Comparison of ENCODE assay signal across 30 cellular contexts in genomic region chr1:200379940-200380588, GRCh38. TPM values are rescaled to one million over a fixed set of nuclear protein-coding genes. Genes with fewer than 3 reads are reported as not detected.
DNase-seq lines count a peak whose midpoint lies in the region; ATAC-seq, FAIRE-seq and TF ChIP-seq lines count a peak whose summit lies in the region.
"Had no signal": no experiment of that assay in that cellular context is flagged by ENCODE, and none has a peak within 500 bp of the region (broad histone marks: within the 10 kb centered on the region; RNA-seq: fewer than 3 reads in every experiment).

No MANE protein-coding gene starts in this region.

- intact Hi-C loops in right lobe of liver (cut with DNase I), result no loop called here

- H3K9me3 Mint-ChIP-seq in astrocyte (ENCODE audit: unreplicated experiment), result no peaks in the 10 kb centered on the region
- H3K9me3 Mint-ChIP-seq in activated T-cell treated with anti-CD3 and anti-CD28 coated beads, Interleukin-2, amount 50 U/mL, for 72 hours, result peaks cover 0 to 1% of the 10 kb centered on the region in 2 donors
- H3K9me3 Mint-ChIP-seq: activated CD4-positive, alpha-beta memory T cell treated with anti-CD3 and anti-CD28 coated beads, Interleukin-2, amount 10 ng/mL, durations not matched to agents 7 days and 5 days; activated T-helper 17 cell treated with anti-CD3 and anti-CD28 coated beads, Interleukin-2, amount 50 U/mL, for 72 hours; IgD-negative memory B cell had no signal

- no peak for TF ChIP-seq POLR2A in right lobe of liver (IDR thresholded peaks at IDR 0.05)

- H3K4me3 Mint-ChIP-seq in astrocyte (ENCODE audit: unreplicated experiment), result no peak overlapping the region
- no peak overlapping the region for H3K4me3 Mint-ChIP-seq in activated T-cell treated with anti-CD3 and anti-CD28 coated beads, Interleukin-2, amount 50 U/mL, for 72 hours
- H3K4me3 Mint-ChIP-seq: activated CD4-positive, alpha-beta memory T cell treated with anti-CD3 and anti-CD28 coated beads, Interleukin-2, amount 10 ng/mL, durations not matched to agents 7 days and 5 days; activated T-helper 17 cell treated with anti-CD3 and anti-CD28 coated beads, Interleukin-2, amount 50 U/mL, for 72 hours; CD4-positive, alpha-beta memory T cell had no signal

- TF ChIP-seq CTCF in OCI-LY3 (IDR thresholded peaks at IDR 0.05; ENCODE audit: low read depth, low read length), result no peak
- no peak for TF ChIP-seq CTCF in astrocyte (IDR thresholded peaks at IDR 0.05; ENCODE audit: insufficient read depth, low read depth, low read length)
- no peak for TF ChIP-seq CTCF in right lobe of liver (IDR thresholded peaks at IDR 0.05)

- peaks cover 29% of the 10 kb centered on the region for H3K4me1 Mint-ChIP-seq in astrocyte (ENCODE audit: low read depth, unreplicated experiment)
- peaks cover 14% of the 10 kb centered on the region for H3K4me1 Mint-ChIP-seq in activated T-cell treated with anti-CD3 and anti-CD28 coated beads, Interleukin-2, amount 50 U/mL, for 72 hours (ENCODE audit: low read depth)
- H3K4me1 Mint-ChIP-seq: activated T-helper 17 cell treated with anti-CD3 and anti-CD28 coated beads, Interleukin-2, amount 50 U/mL, for 72 hours; CD4-positive, alpha-beta memory T cell had no signal

- H3K4me2 ChIP-seq in OCI-LY3 (ENCODE audit: low read length), result peak overlapping the region; percentile 25
- peak overlapping the region; percentile 65 for H3K4me2 ChIP-seq in astrocyte (ENCODE audit: low read length)

- H3K27me3 ChIP-seq in ACC112 (ENCODE audit: insufficient read depth, low read length), result no peaks in the 10 kb centered on the region
- H3K27me3 ChIP-seq in OCI-LY3 (ENCODE audit: low read depth, low read length), result no peaks in the 10 kb centered on the region
- H3K27me3 ChIP-seq in astrocyte (ENCODE audit: insufficient read depth, low read length), result no peaks in the 10 kb centered on the region
- H3K27me3 ChIP-seq in right lobe of liver, result no peaks in the 10 kb centered on the region
- H3K27me3 ChIP-seq: gastroesophageal sphincter, hepatocyte, MG63 had no signal

- peak; percentile 70 to 89 (median 83) for ATAC-seq in right lobe of liver
- no peak for ATAC-seq in activated T-cell treated with anti-CD3 and anti-CD28 coated beads, Interleukin-2, amount 50 U/mL, for 72 hours (replicated peaks in 1 of 2)
- ATAC-seq: gastroesophageal sphincter, left colon, sciatic nerve had no signal

- H3K4me1 ChIP-seq in ACC112 (ENCODE audit: control insufficient read depth, insufficient read depth, low read length, unreplicated experiment) (peaks cover 29% of the 10 kb centered on the region), OCI-LY3 (ENCODE audit: low read length) (peaks cover 57% of the 10 kb centered on the region), astrocyte (ENCODE audit: insufficient read depth, low read length) (peaks cover 28% of the 10 kb centered on the region), right lobe of liver (peaks cover 0 to 21% (median 5%) of the 10 kb centered on the region in 4 donors)

- H3K9ac ChIP-seq in OCI-LY3 (ENCODE audit: low read length) (no peak overlapping the region), astrocyte (ENCODE audit: low read length) (no peak overlapping the region)

- FAIRE-seq in astrocyte (lab: Jason Lieb, UNC), result no peak
- FAIRE-seq: A204.1, GM12892 had no signal

- peak overlapping the region; percentile 51 for H2AFZ ChIP-seq in ACC112 (ENCODE audit: low read length, unreplicated experiment)
- H2AFZ ChIP-seq in OCI-LY3 (ENCODE audit: low read depth, low read length), result no peak overlapping the region
- no peak overlapping the region for H2AFZ ChIP-seq in astrocyte (ENCODE audit: low read depth, low read length)
- H2AFZ ChIP-seq: hepatocyte had no signal

- peak overlapping the region; percentile 84 for H3K27ac ChIP-seq in ACC112 (ENCODE audit: low read depth, low read length)
- H3K27ac ChIP-seq in OCI-LY3 (ENCODE audit: low read length), result no peak overlapping the region
- peak overlapping the region; percentile 51 for H3K27ac ChIP-seq in astrocyte (ENCODE audit: low read depth, low read length)
- H3K27ac ChIP-seq in right lobe of liver, result peak overlapping the region; percentile 51 to 70 (median 51)
- H3K27ac ChIP-seq: gastroesophageal sphincter had no signal

- H3K9me3 ChIP-seq in OCI-LY3 (ENCODE audit: insufficient read depth, low read length) (peaks cover 7% of the 10 kb centered on the region; the same call in 1 of the 2 replicates), astrocyte (ENCODE audit: insufficient read depth, low read depth, low read length) (no peaks in the 10 kb centered on the region), right lobe of liver (no peaks in the 10 kb centered on the region)
- H3K9me3 ChIP-seq: gastroesophageal sphincter, MG63 had no signal

- H3K36me3 ChIP-seq in ACC112 (ENCODE audit: insufficient read depth, low read length) (no peaks in the 10 kb centered on the region), OCI-LY3 (replicated peaks; ENCODE audit: low read depth, low read length) (peaks cover 10% of the 10 kb centered on the region), astrocyte (ENCODE audit: insufficient read depth, low read length) (no peaks in the 10 kb centered on the region), right lobe of liver (no peaks in the 10 kb centered on the region)
- H3K36me3 ChIP-seq: gastroesophageal sphincter, MG63 had no signal

- H3K36me3 Mint-ChIP-seq in astrocyte (ENCODE audit: low read depth, unreplicated experiment), result no peaks in the 10 kb centered on the region
- H3K36me3 Mint-ChIP-seq in activated T-cell treated with anti-CD3 and anti-CD28 coated beads, Interleukin-2, amount 50 U/mL, for 72 hours (ENCODE audit: insufficient read depth in 2 of 2), result no peaks in the 10 kb centered on the region
- H3K36me3 Mint-ChIP-seq: activated naive CD4-positive, alpha-beta T cell treated with anti-CD3 and anti-CD28 coated beads, Interleukin-2, amount 50 U/mL, for 72 hours; CD4-positive, alpha-beta memory T cell; IgD-negative memory B cell had no signal

- peak overlapping the region; percentile 67 for H3K27ac Mint-ChIP-seq in astrocyte (ENCODE audit: unreplicated experiment)
- H3K27ac Mint-ChIP-seq in activated T-cell treated with anti-CD3 and anti-CD28 coated beads, Interleukin-2, amount 50 U/mL, for 72 hours, result no peak overlapping the region
- H3K27ac Mint-ChIP-seq: activated CD4-positive, alpha-beta memory T cell treated with anti-CD3 and anti-CD28 coated beads, Interleukin-2, amount 10 ng/mL, durations not matched to agents 7 days and 5 days; activated naive CD4-positive, alpha-beta T cell treated with anti-CD3 and anti-CD28 coated beads, Interleukin-2, amount 50 U/mL, for 72 hours; activated T-helper 17 cell treated with anti-CD3 and anti-CD28 coated beads, Interleukin-2, amount 50 U/mL, for 72 hours; CD4-positive, alpha-beta memory T cell; progenitor cell of endocrine pancreas had no signal

- H4K20me1 ChIP-seq in OCI-LY3 (ENCODE audit: insufficient read depth, low read length) (no peaks in the 10 kb centered on the region), astrocyte (ENCODE audit: insufficient read depth, low read length) (no peaks in the 10 kb centered on the region)

- no peaks in the 10 kb centered on the region for H3K27me3 Mint-ChIP-seq in astrocyte (ENCODE audit: low read depth, unreplicated experiment)
- no peaks in the 10 kb centered on the region for H3K27me3 Mint-ChIP-seq in activated T-cell treated with anti-CD3 and anti-CD28 coated beads, Interleukin-2, amount 50 U/mL, for 72 hours (ENCODE audit: low read depth)
- H3K27me3 Mint-ChIP-seq: activated CD4-positive, alpha-beta memory T cell treated with anti-CD3 and anti-CD28 coated beads, Interleukin-2, amount 10 ng/mL, durations not matched to agents 7 days and 5 days; activated T-helper 17 cell treated with anti-CD3 and anti-CD28 coated beads, Interleukin-2, amount 50 U/mL, for 72 hours; CD4-positive, alpha-beta memory T cell; IgD-negative memory B cell; progenitor cell of endocrine pancreas had no signal

- no peaks in the 10 kb centered on the region for H3K79me2 ChIP-seq in ACC112 (ENCODE audit: control insufficient read depth, insufficient read depth, low read length, unreplicated experiment)
- H3K79me2 ChIP-seq in OCI-LY3 (ENCODE audit: low read length), result no peaks in the 10 kb centered on the region
- H3K79me2 ChIP-seq in astrocyte (ENCODE audit: insufficient read depth, low read length), result no peaks in the 10 kb centered on the region
- H3K79me2 ChIP-seq: hepatocyte had no signal

- 26% methylated on average over 3 of the region's 3 CpGs for WGBS in right lobe of liver (ENCODE audit: insufficient coverage, low coverage, low lambda C conversion rate, missing lambda C conversion rate)

- H3K4me3 ChIP-seq in ACC112 (ENCODE audit: low read depth, low read length), result no peak overlapping the region
- no peak overlapping the region for H3K4me3 ChIP-seq in OCI-LY3 (ENCODE audit: low read length)
- no peak overlapping the region for H3K4me3 ChIP-seq in astrocyte (ENCODE audit: insufficient read depth, low read depth, low read length)
- H3K4me3 ChIP-seq in right lobe of liver, result no peak overlapping the region
- H3K4me3 ChIP-seq: gastroesophageal sphincter, hepatocyte, MG63 had no signal

- no peak for DNase-seq in astrocyte (ENCODE audit: low read depth)
- DNase-seq in right lobe of liver, result no peak
- DNase-seq in activated T-cell treated with anti-CD3 and anti-CD28 coated beads, Interleukin-2, amount 50 U/mL, for 72 hours, result no peak
- no peak for DNase-seq in NCI-H345 (lab: John Stamatoyannopoulos, UW)
- no peak for DNase-seq in NCI-H446 (lab: John Stamatoyannopoulos, UW)
- DNase-seq in GM03348 (ENCODE audit: low spot score), result no peak
- DNase-seq: activated CD4-positive, alpha-beta memory T cell treated with anti-CD3 and anti-CD28 coated beads, Interleukin-2, amount 10 ng/mL, durations not matched to agents 7 days and 5 days; activated CD8-positive, alpha-beta memory T cell treated with anti-CD3 and anti-CD28 coated beads, Interleukin-2, amount 50 U/mL, for 48 hours; anterior cingulate cortex; CD4-positive, alpha-beta memory T cell; GOT3; left colon; mesendoderm; NCI-H1417 treated with DMSO at 0.1 percent for 48 hours; NCI-H2107; NCI-H82; SIG-M5; T-helper 1 cell had no signal

RNA-seq across cellular contexts. Expression of gene ZNF281, which starts 29.8 kb away (rescaled TPM):
- 36.2 and 39.3 TPM in 2 replicates for total RNA-seq in astrocyte
- total RNA-seq in right lobe of liver, result 10 to 100 TPM; 12.6 to 15.2 (median 13.8) TPM
- total RNA-seq in activated T-cell treated with anti-CD3 and anti-CD28 coated beads, Interleukin-2, amount 50 U/mL, for 72 hours, result 10 to 100 TPM; 14.4 to 15.6 TPM

Comparison
In these comparisons a context has a peak if more than half of its experiments do, and no peak if none do; other contexts are left out.
1. ATAC-seq: peak in right lobe of liver (4 of 4); none in activated T-cell treated with anti-CD3 and anti-CD28 coated beads, Interleukin-2, amount 50 U/mL, for 72 hours (0 of 2).